In genomic region chr18:31493941-31494340, GRCh38 we compare ENCODE assay signal across 24 cellular contexts. TPM values are rescaled to one million over a fixed set of nuclear protein-coding genes. Genes with fewer than 3 reads are reported as not detected.
DNase-seq lines count a peak whose midpoint lies in the region; ATAC-seq, FAIRE-seq and TF ChIP-seq lines count a peak whose summit lies in the region.
"Had no signal": no experiment of that assay in that cellular context is flagged by ENCODE, and none has a peak within 500 bp of the region (broad histone marks: within the 10 kb centered on the region; RNA-seq: fewer than 3 reads in every experiment).

No MANE protein-coding gene starts in this region.

- peak overlapping the region; percentile 73 for H3K27ac Mint-ChIP-seq in type B pancreatic cell
- H3K27ac Mint-ChIP-seq: CD14-positive monocyte; CD4-positive, alpha-beta memory T cell; CD4-positive, CD25-positive, alpha-beta regulatory T cell; CD8-positive, alpha-beta memory T cell had no signal

- TF ChIP-seq CTCF in bronchial epithelial cell (IDR thresholded peaks at IDR 0.05; ENCODE audit: insufficient read depth, low read length, severe bottlenecking) (no peak), type B pancreatic cell (conservative IDR thresholded peaks at IDR 0.05) (no peak)

- H3K4me3 Mint-ChIP-seq in type B pancreatic cell = no peak overlapping the region
- H3K4me3 Mint-ChIP-seq: CD14-positive monocyte; CD4-positive, alpha-beta memory T cell; CD4-positive, CD25-positive, alpha-beta regulatory T cell; CD8-positive, alpha-beta memory T cell had no signal

- H3K4me1 Mint-ChIP-seq in type B pancreatic cell (ENCODE audit: unreplicated experiment) = peaks cover 1% of the 10 kb centered on the region

- no peaks in the 10 kb centered on the region for H3K36me3 ChIP-seq in bronchial epithelial cell (ENCODE audit: control insufficient read depth, insufficient read depth, low read length)
- H3K36me3 ChIP-seq: BE2C, BLaER1 had no signal

- H3K4me3 ChIP-seq in bronchial epithelial cell (ENCODE audit: low read depth, low read length) = no peak overlapping the region
- H3K4me3 ChIP-seq: BLaER1 had no signal

- H3K27me3 ChIP-seq in bronchial epithelial cell (ENCODE audit: control insufficient read depth, insufficient read depth, low read length) = no peaks in the 10 kb centered on the region

- peak; percentile 17 for ATAC-seq in esophagus mucosa

- H3K36me3 Mint-ChIP-seq in type B pancreatic cell = peaks cover under 1% of the 10 kb centered on the region
- H3K36me3 Mint-ChIP-seq: CD4-positive, alpha-beta memory T cell; CD4-positive, CD25-positive, alpha-beta regulatory T cell; CD8-positive, alpha-beta memory T cell had no signal

- DNase-seq in NCI-H510A (lab: John Stamatoyannopoulos, UW) (peak; percentile 28), bronchial epithelial cell (ENCODE audit: low read depth) (no peak), type B pancreatic cell (ENCODE audit: extremely low spot score, unreplicated experiment) (no peak), ureter (ENCODE audit: low spot score) (no peak), hepatic stellate cell (ENCODE audit: low spot score) (no peak), NCI-H82 (lab: John Stamatoyannopoulos, UW) (no peak), DMS153 (lab: John Stamatoyannopoulos, UW) (no peak)
- DNase-seq: 8988T; ACHN; BE2C; C1 segment of cervical spinal cord; CD4-positive, alpha-beta memory T cell; CD4-positive, CD25-positive, alpha-beta regulatory T cell; CD8-positive, alpha-beta memory T cell; COR-L47; DMS 273 treated with DMSO at 0.1 percent for 48 hours; DMS79 treated with DMSO at 0.1 percent for 48 hours; GF-D8 had no signal

- no peaks in the 10 kb centered on the region for H3K27me3 Mint-ChIP-seq in type B pancreatic cell

- peaks cover 6% of the 10 kb centered on the region for H3K9me3 Mint-ChIP-seq in type B pancreatic cell

- peak; percentile 86 for FAIRE-seq in bronchial epithelial cell (lab: Jason Lieb, UNC)
- FAIRE-seq: A204.1, G401.6 had no signal

RNA-seq across cellular contexts. Expression of gene DSG2, which starts 4.0 kb away (rescaled TPM):
- total RNA-seq in bronchial epithelial cell (91.5 and 110 TPM in 2 replicates), esophagus mucosa (22.4 TPM), type B pancreatic cell (ENCODE audit: low replicate concordance) (117 and 272 TPM in 2 replicates), ureter (93.1 TPM)
- total RNA-seq: A673; CD4-positive, alpha-beta memory T cell had no signal

RNA-seq across cellular contexts. Expression of gene DSG3, which starts 46.4 kb away (rescaled TPM):
- total RNA-seq in bronchial epithelial cell (271 and 688 TPM in 2 replicates), esophagus mucosa (775 TPM), type B pancreatic cell (ENCODE audit: low replicate concordance) (1.1 and 4.5 TPM in 2 replicates), ureter (0.05 TPM)
- total RNA-seq: A673; CD4-positive, alpha-beta memory T cell; CD4-positive, CD25-positive, alpha-beta regulatory T cell; CD8-positive, alpha-beta memory T cell had no signal

Comparison
In these comparisons a context has a peak if more than half of its experiments do, and no peak if none do; other contexts are left out.
1. RNA of gene DSG3, which starts 46.4 kb away (total RNA-seq): 775 TPM in esophagus mucosa (single experiment) and 271 to 688 TPM in bronchial epithelial cell; 1.1 to 4.5 TPM in type B pancreatic cell and 0.05 TPM in ureter (single experiment); every median in the first group is over 10 times any median in the second.